19 cellular contexts compared by ENCODE assay signal in the genomic region with DNA sequence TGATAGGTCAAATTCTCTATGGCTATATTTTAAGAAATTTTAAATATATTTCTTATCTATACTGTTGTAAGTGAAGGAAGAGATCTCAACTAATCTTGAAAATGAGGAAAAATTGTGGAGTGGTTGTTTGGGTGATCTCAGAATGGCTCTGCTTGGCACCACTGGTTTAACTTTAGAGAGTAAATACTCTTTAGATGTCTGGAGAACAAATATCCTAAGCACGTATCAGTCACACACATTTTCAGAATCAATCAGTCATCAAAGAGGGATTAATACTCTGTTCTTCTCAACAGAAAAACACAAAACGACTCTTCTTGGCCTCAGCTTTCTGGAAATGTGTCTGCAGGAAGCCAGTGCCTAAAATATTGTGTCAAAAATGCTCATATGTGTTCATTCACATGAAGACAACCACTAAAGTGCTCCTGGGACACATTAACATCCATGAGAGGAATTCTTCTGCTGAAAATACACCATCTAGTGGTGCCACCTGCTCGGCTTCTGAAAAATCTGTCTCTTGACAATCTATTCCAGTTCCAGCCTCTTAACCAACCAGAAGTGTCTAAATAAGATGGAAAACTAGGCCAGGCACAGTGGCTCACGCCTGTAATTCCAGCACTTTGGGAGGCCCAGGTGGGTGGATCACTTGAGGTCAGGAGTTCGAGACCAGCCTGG.
DNase-seq lines count a peak whose midpoint lies in the region; ATAC-seq, FAIRE-seq and TF ChIP-seq lines count a peak whose summit lies in the region.
"Had no signal": no experiment of that assay in that cellular context is flagged by ENCODE, and none has a peak within 500 bp of the region (broad histone marks: within the 10 kb centered on the region; RNA-seq: fewer than 3 reads in every experiment).

No MANE protein-coding gene starts in this region.

- ATAC-seq in RWPE2 (ENCODE audit: low read depth) (no peak), HG02610 (IDR thresholded peaks at IDR 0.05; ENCODE audit: unreplicated experiment) (no peak)
- no peak for ATAC-seq in naive thymus-derived CD4-positive, alpha-beta T cell
- ATAC-seq: sciatic nerve had no signal

- no peaks in the 10 kb centered on the region for H3K36me3 Mint-ChIP-seq in naive thymus-derived CD4-positive, alpha-beta T cell
- H3K36me3 Mint-ChIP-seq: CD4-positive, alpha-beta memory T cell had no signal

- H3K4me3 ChIP-seq in AG09309 (ENCODE audit: control insufficient read depth, low read depth, low read length), result no peak overlapping the region
- no peak overlapping the region for H3K4me3 ChIP-seq in RWPE2 (ENCODE audit: severe bottlenecking)
- H3K4me3 ChIP-seq in kidney (ENCODE audit: low read length in 2 of 2), result no peak overlapping the region
- no peak overlapping the region for H3K4me3 ChIP-seq in naive thymus-derived CD4-positive, alpha-beta T cell (ENCODE audit: low read length)
- H3K4me3 ChIP-seq: adrenal gland, SK-N-MC, stomach had no signal

- H3K27ac ChIP-seq in RWPE2 (ENCODE audit: poor library complexity, severe bottlenecking), result no peak overlapping the region
- no peak overlapping the region for H3K27ac ChIP-seq in kidney (ENCODE audit: low read depth in 2 of 2, low read length in 2 of 2)
- H3K27ac ChIP-seq in naive thymus-derived CD4-positive, alpha-beta T cell (ENCODE audit: low read depth, low read length), result no peak overlapping the region
- H3K27ac ChIP-seq: adrenal gland, HL-60, SK-N-MC, stomach had no signal

- CTCF ChIA-PET in naive thymus-derived CD4-positive, alpha-beta T cell (lab: Charles Lee), result no interaction called here

- intact Hi-C loops in kidney (cut with DNase I), result no loop called here
- intact Hi-C loops in naive thymus-derived CD4-positive, alpha-beta T cell (cut with micrococcal nuclease), result no loop called here

- H3K4me3 Mint-ChIP-seq in naive thymus-derived CD4-positive, alpha-beta T cell, result no peak overlapping the region
- H3K4me3 Mint-ChIP-seq: activated B cell treated with CpG ODN at 0.5 μM for 24 hours; CD4-positive, alpha-beta memory T cell had no signal

- peaks cover 0 to 16% (median 0%) of the 10 kb centered on the region in 5 donors for H3K27me3 Mint-ChIP-seq in naive thymus-derived CD4-positive, alpha-beta T cell
- H3K27me3 Mint-ChIP-seq: CD4-positive, alpha-beta memory T cell had no signal

- POLR2A ChIA-PET in naive thymus-derived CD4-positive, alpha-beta T cell (lab: Charles Lee), result no interaction called here

- no peaks in the 10 kb centered on the region for H3K9me3 Mint-ChIP-seq in naive thymus-derived CD4-positive, alpha-beta T cell
- H3K9me3 Mint-ChIP-seq: activated B cell treated with CpG ODN at 0.5 μM for 24 hours; CD4-positive, alpha-beta memory T cell had no signal

- no peaks in the 10 kb centered on the region for H3K4me1 Mint-ChIP-seq in naive thymus-derived CD4-positive, alpha-beta T cell
- H3K4me1 Mint-ChIP-seq: activated B cell treated with CpG ODN at 0.5 μM for 24 hours; CD4-positive, alpha-beta memory T cell had no signal

- peak; percentile 29 for FAIRE-seq in GM18507 (lab: Jason Lieb, UNC)
- FAIRE-seq in kidney (lab: Jason Lieb, UNC), result no peak

- no peak overlapping the region for H3K27ac Mint-ChIP-seq in naive thymus-derived CD4-positive, alpha-beta T cell
- H3K27ac Mint-ChIP-seq: activated B cell treated with CpG ODN at 0.5 μM for 24 hours; CD4-positive, alpha-beta memory T cell had no signal

- H3K4me1 ChIP-seq in RWPE2 (ENCODE audit: insufficient read depth, poor library complexity, severe bottlenecking) (no peaks in the 10 kb centered on the region), kidney (ENCODE audit: control insufficient read depth in 1 of 2, insufficient read depth in 1 of 2, low read depth in 1 of 2, low read length in 2 of 2) (peaks cover 0 to 22% of the 10 kb centered on the region in 2 donors)
- H3K4me1 ChIP-seq in naive thymus-derived CD4-positive, alpha-beta T cell (ENCODE audit: control insufficient read depth in 2 of 2, insufficient read depth in 2 of 2, low read length in 2 of 2), result no peaks in the 10 kb centered on the region
- H3K4me1 ChIP-seq: adrenal gland, stomach had no signal

- peaks cover 15% of the 10 kb centered on the region for H3K27me3 ChIP-seq in RWPE2 (ENCODE audit: insufficient read depth, poor library complexity, severe bottlenecking)
- no peaks in the 10 kb centered on the region for H3K27me3 ChIP-seq in naive thymus-derived CD4-positive, alpha-beta T cell (ENCODE audit: control insufficient read depth in 2 of 2, insufficient read depth in 2 of 2, low read length in 2 of 2)
- H3K27me3 ChIP-seq: adrenal gland, stomach had no signal

- H3K9ac ChIP-seq in kidney (ENCODE audit: low read length in 2 of 2), result no peak overlapping the region

- TF ChIP-seq CTCF in AG09309 (IDR thresholded peaks at IDR 0.05; ENCODE audit: control insufficient read depth, insufficient read depth, low read depth, low read length, missing control alignments) (peak; percentile 19), RWPE2 (IDR thresholded peaks at IDR 0.05; ENCODE audit: poor library complexity, severe bottlenecking) (peak; percentile 12), kidney (IDR thresholded peaks at IDR 0.05; ENCODE audit: borderline replicate concordance, extremely low read depth, insufficient read depth) (peak; percentile 54)

- H3K36me3 ChIP-seq in RWPE2 (ENCODE audit: low read depth) (no peaks in the 10 kb centered on the region), kidney (ENCODE audit: control insufficient read depth in 1 of 2, insufficient read depth in 2 of 2, low read length in 2 of 2) (no peaks in the 10 kb centered on the region)
- H3K36me3 ChIP-seq in naive thymus-derived CD4-positive, alpha-beta T cell (ENCODE audit: control insufficient read depth in 2 of 3, insufficient read depth in 3 of 3, low read length in 3 of 3), result no peaks in the 10 kb centered on the region
- H3K36me3 ChIP-seq: adrenal gland, stomach had no signal

- H3K9me3 ChIP-seq in RWPE2 (ENCODE audit: severe bottlenecking) (no peaks in the 10 kb centered on the region), kidney (ENCODE audit: control insufficient read depth in 1 of 2, low read length in 2 of 2) (no peaks in the 10 kb centered on the region)
- H3K9me3 ChIP-seq in naive thymus-derived CD4-positive, alpha-beta T cell (ENCODE audit: control insufficient read depth in 2 of 3, low read length in 3 of 3), result no peaks in the 10 kb centered on the region
- H3K9me3 ChIP-seq: adrenal gland, stomach had no signal

- no peak for DNase-seq in AG09309 (ENCODE audit: low read depth)
- no peak for DNase-seq in GM18507 (ENCODE audit: extremely low spot score, insufficient read length, low read depth)
- no peak for DNase-seq in RWPE2 (ENCODE audit: low spot score)
- no peak for DNase-seq in kidney
- DNase-seq in SW 1271 (lab: John Stamatoyannopoulos, UW), result no peak
- no peak for DNase-seq in SKM-1 treated with dmso at 0.1 percent for 144 hours (lab: John Stamatoyannopoulos, UW; ENCODE audit: unreplicated experiment)
- no peak for DNase-seq in naive thymus-derived CD4-positive, alpha-beta T cell
- DNase-seq: activated B cell treated with CpG ODN at 0.5 μM for 24 hours; adrenal gland; CD4-positive, alpha-beta memory T cell; foreskin melanocyte; GOT3; islet precursor cell; NCI-H446 treated with DMSO at 0.1 percent for 48 hours; stomach had no signal
